9 cellular contexts compared by ENCODE assay signal in genomic region chr4:165502919-165503907, GRCh38.
DNase-seq lines count a peak whose midpoint lies in the region; ATAC-seq, FAIRE-seq and TF ChIP-seq lines count a peak whose summit lies in the region.
"Had no signal": no experiment of that assay in that cellular context is flagged by ENCODE, and none has a peak within 500 bp of the region (broad histone marks: within the 10 kb centered on the region; RNA-seq: fewer than 3 reads in every experiment).

No MANE protein-coding gene starts in this region.

- no peaks in the 10 kb centered on the region for H3K36me3 Mint-ChIP-seq in activated naive CD8-positive, alpha-beta T cell

- no TSS peak for BruUV-seq in HepG2 (replicated peaks; lab: Mats Ljungman, UMichigan)

- H3K4me1 Mint-ChIP-seq in activated naive CD8-positive, alpha-beta T cell (ENCODE audit: low read depth): peaks cover 11% of the 10 kb centered on the region

- H3K79me2 ChIP-seq in HepG2 (ENCODE audit: insufficient read depth, low read length): no peaks in the 10 kb centered on the region

- H3K4me3 ChIP-seq in HepG2 (replicated peaks in 1 of 3; ENCODE audit: insufficient read depth in 1 of 3, low read depth in 2 of 3, low read length in 3 of 3) (no peak overlapping the region), suprapubic skin (no peak overlapping the region)

- no peak for FAIRE-seq in HepG2 (lab: Jason Lieb, UNC)

- H3K27me3 ChIP-seq in HepG2 (ENCODE audit: control insufficient read depth in 1 of 2, insufficient read depth in 2 of 2, low read length in 2 of 2) (no peaks in the 10 kb centered on the region), suprapubic skin (no peaks in the 10 kb centered on the region)

- H3K27me3 Mint-ChIP-seq in activated naive CD8-positive, alpha-beta T cell: peaks cover 5% of the 10 kb centered on the region

- no peak for TF ChIP-seq RAD21 in HepG2 (CRISPR knock-in tag; IDR thresholded peaks at IDR 0.05)

- intact Hi-C loops in HepG2 (cut with micrococcal nuclease; ENCODE audit: unreplicated experiment): no loop called here

- H3K27ac Mint-ChIP-seq in activated naive CD8-positive, alpha-beta T cell: peak overlapping the region; percentile 16

- no peaks in the 10 kb centered on the region for H3K9me3 Mint-ChIP-seq in activated naive CD8-positive, alpha-beta T cell (ENCODE audit: low read depth)

- H3K4me3 Mint-ChIP-seq in activated naive CD8-positive, alpha-beta T cell: no peak overlapping the region

- ATAC-seq in GM18498 (IDR thresholded peaks at IDR 0.05; ENCODE audit: unreplicated experiment) (peak; percentile 53), HG02884 (IDR thresholded peaks at IDR 0.05; ENCODE audit: unreplicated experiment) (peak; percentile 48), HepG2 (peak; percentile 49), GM21528 (IDR thresholded peaks at IDR 0.05; ENCODE audit: low FRiP score, unreplicated experiment) (no peak), GM21515 (IDR thresholded peaks at IDR 0.05; ENCODE audit: unreplicated experiment) (no peak)

- H3K27ac ChIP-seq in HepG2 (ENCODE audit: extremely low read length, insufficient read depth, low read length): peak overlapping the region; percentile 65
- no peak overlapping the region for H3K27ac ChIP-seq in suprapubic skin

- peaks cover 0 to 1% of the 10 kb centered on the region in 2 experiments; a peak in 2 of 5 replicates for H3K36me3 ChIP-seq in HepG2 (replicated peaks in 1 of 2; ENCODE audit: control insufficient read depth in 1 of 2, insufficient read depth in 2 of 2, low read length in 2 of 2)
- no peaks in the 10 kb centered on the region for H3K36me3 ChIP-seq in suprapubic skin

- no peak for TF ChIP-seq CTCF in HepG2 (CRISPR knock-in tag; IDR thresholded peaks at IDR 0.05)
- no peak for TF ChIP-seq CTCF in suprapubic skin (IDR thresholded peaks at IDR 0.05)

- POLR2A ChIA-PET in HepG2 (lab: Yijun Ruan, JAX): interaction anchor here (1.8 kb wide), 1 partner anchor 390 kb away, joined by 6 read pairs; the partner anchor contains the start of gene TMEM192

- H3K9me3 ChIP-seq in HepG2 (ENCODE audit: low read length) (no peaks in the 10 kb centered on the region), suprapubic skin (no peaks in the 10 kb centered on the region)

- DNase-seq in HepG2 (ENCODE audit: low spot score): peak; percentile 88
- no peak for DNase-seq in suprapubic skin (ENCODE audit: low spot score in 2 of 2)
- no peak for DNase-seq in islet precursor cell
- DNase-seq: DMS79 treated with DMSO at 0.1 percent for 48 hours had no signal

- H2AFZ ChIP-seq in HepG2 (ENCODE audit: low read length): no peak overlapping the region

- 48% methylated on average over 7 of the region's 7 CpGs for WGBS in HepG2 (ENCODE audit: low lambda C conversion rate)
- WGBS in suprapubic skin: 76% methylated on average over 7 of the region's 7 CpGs

- H3K4me2 ChIP-seq in HepG2 (ENCODE audit: low read depth, low read length): peak overlapping the region; percentile 25

- H3K4me1 ChIP-seq in HepG2 (ENCODE audit: insufficient read depth, low read length) (peaks cover 62% of the 10 kb centered on the region), suprapubic skin (peaks cover 16% of the 10 kb centered on the region)

- peak overlapping the region; percentile 34; the same call in 1 of the 2 replicates for H3K9ac ChIP-seq in HepG2 (ENCODE audit: insufficient read depth, low read depth, low read length)

- in situ Hi-C loops in HepG2 (cut with HindIII; ENCODE audit: extremely low pct_ligation_motif_present, low pct_unique_long_range_greater_than_20kb): no loop called here

- TF ChIP-seq POLR2A in HepG2 (IDR thresholded peaks at IDR 0.05; ENCODE audit: insufficient read depth in 1 of 2, low read depth in 2 of 2, low read length in 2 of 2) (no peak), suprapubic skin (IDR thresholded peaks at IDR 0.05) (no peak)

- TF ChIP-seq EP300 in HepG2 (IDR thresholded peaks at IDR 0.05; ENCODE audit: low read depth in 2 of 2, low read length in 2 of 2): peak in 1 of 2 experiments; percentile 72; a peak in 1 of 4 replicates
- no peak for TF ChIP-seq EP300 in HepG2 (CRISPR knock-in tag; IDR thresholded peaks at IDR 0.05; ENCODE audit: borderline replicate concordance)
- no peak for TF ChIP-seq EP300 in suprapubic skin (IDR thresholded peaks at IDR 0.05)

- no peaks in the 10 kb centered on the region for H4K20me1 ChIP-seq in HepG2 (ENCODE audit: insufficient read depth, low read length)

- CTCF ChIA-PET in HepG2 (lab: Yijun Ruan, JAX; ENCODE audit: low intra/inter-chr PET ratio, low total read pairs): no interaction called here

TF ChIP-seq in HepG2, 621 proteins besides CTCF, POLR2A, EP300 and RAD21 (continues in another document):
- TF ChIP-seq U2AF1 (optimal IDR thresholded peaks at IDR 0.05; ENCODE audit: low read depth, low read length) (no peak), SRSF4 (IDR thresholded peaks at IDR 0.05; ENCODE audit: low read depth, low read length, poor library complexity, severe bottlenecking) (no peak), MAFF (IDR thresholded peaks at IDR 0.05; ENCODE audit: low read depth, low read length) (peak; percentile 20; the same call in 1 of the 2 replicates), NR2F6 (IDR thresholded peaks at IDR 0.05) (peak; percentile 84), NR2F6 (CRISPR knock-in tag; IDR thresholded peaks at IDR 0.05) (peak; percentile 32), REXO4 (CRISPR knock-in tag; IDR thresholded peaks at IDR 0.05; ENCODE audit: borderline replicate concordance) (no peak), HMGA1 (CRISPR knock-in tag; conservative IDR thresholded peaks at IDR 0.05) (no peak), CHCHD3 (CRISPR knock-in tag; IDR thresholded peaks at IDR 0.05) (no peak), KLF16 (CRISPR knock-in tag; IDR thresholded peaks at IDR 0.05) (0 out of 4 replicates have a peak, but pooled peaks of 1 of the 2 experiments have one; percentile 24), SALL1 (CRISPR knock-in tag; IDR thresholded peaks at IDR 0.05) (no peak), ZNF335 (CRISPR knock-in tag; IDR thresholded peaks at IDR 0.05) (no peak), SP4 (CRISPR knock-in tag; IDR thresholded peaks at IDR 0.05) (no peak), ZBTB38 (CRISPR knock-in tag; IDR thresholded peaks at IDR 0.05) (no peak), ZBTB37 (CRISPR knock-in tag; IDR thresholded peaks at IDR 0.05) (no peak), FOXA3 (CRISPR knock-in tag; IDR thresholded peaks at IDR 0.05) (peak; percentile 90), E2F1 (CRISPR knock-in tag; IDR thresholded peaks at IDR 0.05) (no peak), IRF1 (CRISPR knock-in tag; IDR thresholded peaks at IDR 0.05; ENCODE audit: low read depth) (no peak), ZNF18 (CRISPR knock-in tag; IDR thresholded peaks at IDR 0.05; ENCODE audit: insufficient replicate concordance) (no peak), ZMAT3 (CRISPR knock-in tag; conservative IDR thresholded peaks at IDR 0.05) (no peak), ZNF20 (CRISPR knock-in tag; IDR thresholded peaks at IDR 0.05) (no peak), MYPOP (CRISPR knock-in tag; IDR thresholded peaks at IDR 0.05) (no peak)

Comparison
In these comparisons a context has a peak if more than half of its experiments do, and no peak if none do; other contexts are left out.
1. ATAC-seq: peak in GM18498 (single experiment), HG02884 (single experiment) and HepG2 (single experiment); none in GM21528 (single experiment) and GM21515 (single experiment).